10 cellular contexts compared by ENCODE assay signal in genomic region chr22:50308597-50308935, GRCh38. TPM values are rescaled to one million over a fixed set of nuclear protein-coding genes. Genes with fewer than 3 reads are reported as not detected.
A peak's percentile ranks its signal among the peaks of the same experiment; 100 is the strongest.
DNase-seq lines count a peak whose midpoint lies in the region; ATAC-seq, FAIRE-seq and TF ChIP-seq lines count a peak whose summit lies in the region.
"Had no signal": no experiment of that assay in that cellular context is flagged by ENCODE, and none has a peak within 500 bp of the region (broad histone marks: within the 10 kb centered on the region; RNA-seq: fewer than 3 reads in every experiment).

No MANE protein-coding gene starts in this region.

- H3K4me3 ChIP-seq in fibroblast of lung (replicated peaks in 1 of 4; ENCODE audit: control extremely low read depth in 1 of 4, insufficient read depth in 1 of 4, low read depth in 3 of 4, low read length in 4 of 4) = no peak overlapping the region

- H3K4me1 ChIP-seq in fibroblast of lung (ENCODE audit: control insufficient read depth, extremely low read depth, insufficient read depth, low read length) = peaks cover 32% of the 10 kb centered on the region

- peak overlapping the region; percentile 51 for H3K27ac ChIP-seq in fibroblast of lung (ENCODE audit: insufficient read depth, low read length)
- H3K27ac ChIP-seq: KMS-11 had no signal

- DNase-seq in ELF-1 (ENCODE audit: low read depth, low spot score) = peak; percentile 32
- DNase-seq in RCC 7860 (ENCODE audit: low spot score) = peak; percentile 75
- DNase-seq in fibroblast of lung (ENCODE audit: low read depth in 2 of 2) = peak; percentile 58 to 68
- no peak for DNase-seq in omental fat pad (ENCODE audit: low spot score)
- no peak for DNase-seq in NCI-H526 treated with DMSO at 0.1 percent for 48 hours (lab: John Stamatoyannopoulos, UW)
- DNase-seq in HuH-7.5 (ENCODE audit: low spot score) = no peak
- no peak for DNase-seq in activated T-cell treated with anti-CD3 and anti-CD28 coated beads, Interleukin-2, amount 50 U/mL, for 1 hour

- TF ChIP-seq CTCF in fibroblast of lung (conservative IDR thresholded peaks at IDR 0.05 in 1 of 2, IDR thresholded peaks at IDR 0.05 in 1 of 2; ENCODE audit: low read depth in 1 of 2, low read length in 2 of 2) = no peak
- TF ChIP-seq CTCF in omental fat pad (IDR thresholded peaks at IDR 0.05) = no peak

- peak overlapping the region; percentile 59 for H3K4me2 ChIP-seq in fibroblast of lung (ENCODE audit: extremely low read depth, insufficient read depth, low read length)
- H3K4me2 ChIP-seq: KMS-11 had no signal

- H3K79me2 ChIP-seq in fibroblast of lung (ENCODE audit: control insufficient read depth, insufficient read depth, low read length) = peaks cover 31% of the 10 kb centered on the region

- H3K27me3 ChIP-seq in fibroblast of lung (ENCODE audit: control insufficient read depth, insufficient read depth, low read length) = no peaks in the 10 kb centered on the region

- H2AFZ ChIP-seq in fibroblast of lung (ENCODE audit: low read length) = no peak overlapping the region

- H3K9me3 ChIP-seq in fibroblast of lung (ENCODE audit: control insufficient read depth, insufficient read depth, low read depth, low read length) = no peaks in the 10 kb centered on the region

- H4K20me1 ChIP-seq in fibroblast of lung (ENCODE audit: control insufficient read depth, extremely low read depth, insufficient read depth, low read length) = no peaks in the 10 kb centered on the region

- H3K36me3 ChIP-seq in fibroblast of lung (ENCODE audit: control insufficient read depth, insufficient read depth, low read length) = peaks cover 8% of the 10 kb centered on the region

- peak overlapping the region; percentile 30 for H3K9ac ChIP-seq in fibroblast of lung (ENCODE audit: insufficient read depth, low read length)
- H3K9ac ChIP-seq: KMS-11 had no signal

- FAIRE-seq in RCC 7860 (lab: Jason Lieb, UNC) = no peak
- FAIRE-seq: keratinocyte had no signal

- peak; percentile 5 for ATAC-seq in omental fat pad (ENCODE audit: low FRiP score)
- no peak for ATAC-seq in GM21825 (IDR thresholded peaks at IDR 0.05; ENCODE audit: unreplicated experiment)

RNA-seq across cellular contexts. Expression of gene PLXNB2, which starts 1.1 kb away (rescaled TPM):
- total RNA-seq in fibroblast of lung (130 and 209 TPM in 2 replicates), omental fat pad (100 to 1,000 TPM in 3 of 4 donors, 10 to 100 TPM in 1; 91.4 to 130 (median 115) TPM)
- polyA plus RNA-seq in fibroblast of lung = 62.7 and 72.9 TPM in 2 replicates
- 127 and 141 TPM in 2 replicates for polyA plus RNA-seq in fibroblast of lung (2012)
- polyA minus RNA-seq in fibroblast of lung (ENCODE audit: low replicate concordance) = 337 and 393 TPM in 2 replicates

RNA-seq across cellular contexts. Expression of gene DENND6B, which starts 18.2 kb away (rescaled TPM):
- 2.0 and 2.1 TPM in 2 replicates for total RNA-seq in fibroblast of lung
- 1.7 and 1.9 TPM in 2 replicates for polyA plus RNA-seq in fibroblast of lung
- polyA plus RNA-seq in fibroblast of lung (2012) = 3.1 and 3.5 TPM in 2 replicates
- 2.0 and 2.8 TPM in 2 replicates for polyA minus RNA-seq in fibroblast of lung (ENCODE audit: low replicate concordance)
- 1 to 10 TPM; 2.2 to 3.1 (median 2.7) TPM for total RNA-seq in omental fat pad

RNA-seq across cellular contexts. Expression of gene PPP6R2, which starts 34.6 kb away (rescaled TPM):
- total RNA-seq in fibroblast of lung (34.4 and 44.4 TPM in 2 replicates), omental fat pad (10 to 100 TPM; 35.6 to 64.6 (median 41.7) TPM)
- 19.7 and 24.6 TPM in 2 replicates for polyA plus RNA-seq in fibroblast of lung
- 25.1 and 30.5 TPM in 2 replicates for polyA plus RNA-seq in fibroblast of lung (2012)
- polyA minus RNA-seq in fibroblast of lung (ENCODE audit: low replicate concordance) = 43.4 and 55.2 TPM in 2 replicates

RNA-seq across cellular contexts. Expression of gene MAPK11, which starts 38.4 kb away (rescaled TPM):
- total RNA-seq in fibroblast of lung (5.9 and 7.6 TPM in 2 replicates), omental fat pad (10 to 100 TPM; 12.1 to 38.9 (median 20.4) TPM)
- 2.6 and 4.1 TPM in 2 replicates for polyA plus RNA-seq in fibroblast of lung
- polyA plus RNA-seq in fibroblast of lung (2012) = 5.4 and 10.7 TPM in 2 replicates
- polyA minus RNA-seq in fibroblast of lung (ENCODE audit: low replicate concordance) = 17.1 and 18.7 TPM in 2 replicates

RNA-seq across cellular contexts. Expression of gene MAPK12, which starts 47.1 kb away (rescaled TPM):
- total RNA-seq in fibroblast of lung = 24.4 and 30.1 TPM in 2 replicates
- 16.4 and 21.5 TPM in 2 replicates for polyA plus RNA-seq in fibroblast of lung
- polyA plus RNA-seq in fibroblast of lung (2012) = 19.8 and 26.9 TPM in 2 replicates
- polyA minus RNA-seq in fibroblast of lung (ENCODE audit: low replicate concordance) = 39.0 and 43.3 TPM in 2 replicates
- total RNA-seq in omental fat pad = 10 to 100 TPM in 3 of 4 donors, 1 to 10 TPM in 1; 7.9 to 31.1 (median 17.8) TPM

Comparison
In these comparisons a context has a peak if more than half of its experiments do, and no peak if none do; other contexts are left out.
1. DNase-seq: peak in ELF-1 (single experiment), RCC 7860 (single experiment) and fibroblast of lung (2 of 2); none in omental fat pad (single experiment), NCI-H526 treated with DMSO at 0.1 percent for 48 hours (single experiment), HuH-7.5 (single experiment) and activated T-cell treated with anti-CD3 and anti-CD28 coated beads, Interleukin-2, amount 50 U/mL, for 1 hour (single experiment).